Comparison of ENCODE assay signal across 17 cellular contexts in genomic region chr18:26741041-26741440, GRCh38.
"Had no signal": no experiment of that assay in that cellular context is flagged by ENCODE, and none has a peak within 500 bp of the region (broad histone marks: within the 10 kb centered on the region; RNA-seq: fewer than 3 reads in every experiment).

No MANE protein-coding gene starts in this region.

- H3K27ac ChIP-seq: tibial artery, uterus had no signal

- ATAC-seq: activated T-cell treated with anti-CD3 and anti-CD28 coated beads, Interleukin-2, amount 50 U/mL, for 72 hours; natural killer cell; stimulated activated effector memory CD8-positive, alpha-beta T cell treated with anti-CD3 and anti-CD28 coated beads, Interleukin-12 subunit alpha, Interleukin-12 subunit beta, amount 100 ng/mL, for 72 hours had no signal

- H3K4me3 ChIP-seq: tibial artery, uterus had no signal

- H3K9me3 ChIP-seq: tibial artery, uterus had no signal

- DNase-seq: activated CD4-positive, alpha-beta T cell treated with anti-CD3 and anti-CD28 coated beads, Interleukin-2, amount 10 ng/mL, durations not matched to agents 7 days and 5 days; activated CD8-positive, alpha-beta memory T cell treated with anti-CD3 and anti-CD28 coated beads, Interleukin-2, amount 50 U/mL, for 48 hours; activated gamma-delta T cell treated with Interleukin-2 at 50 U/mL for 16 hours; activated T-cell treated with anti-CD3 and anti-CD28 coated beads, Interleukin-2, amount 50 U/mL, for 72 hours; amygdala; cortex of kidney; glutamatergic neuron; hypothalamus; mesendoderm; natural killer cell; nucleus accumbens; posterior cingulate gyrus; T-helper 2 cell; tibial artery; uterus had no signal

- H3K4me1 ChIP-seq: tibial artery, uterus had no signal

- FAIRE-seq: TTC549 had no signal
